ENCODE assay signal across 26 cellular contexts in genomic region chr16:1109648-1110047, GRCh38. TPM values are rescaled to one million over a fixed set of nuclear protein-coding genes. Genes with fewer than 3 reads are reported as not detected.
"Had no signal": no experiment of that assay in that cellular context is flagged by ENCODE, and none has a peak within 500 bp of the region (broad histone marks: within the 10 kb centered on the region; RNA-seq: fewer than 3 reads in every experiment).

No MANE protein-coding gene starts in this region.

- H3K4me3 ChIP-seq: heart left ventricle, left ventricle myocardium inferior, lower lobe of right lung, psoas muscle, skin epidermis, testis, transverse colon had no signal

- H3K9me3 Mint-ChIP-seq: mesothelial cell of epicardium; natural killer cell treated with Interleukin-12 subunit alpha and Interleukin-12 subunit beta and Interleukin-15 and Interleukin-18, amount 100 ng/mL, for 72 hours; stimulated activated naive CD8-positive, alpha-beta T cell treated with anti-CD3 and anti-CD28 coated beads, Interleukin-15, amount 100 ng/mL, for 72 hours had no signal

- H3K4me1 Mint-ChIP-seq: stimulated activated naive CD8-positive, alpha-beta T cell treated with anti-CD3 and anti-CD28 coated beads, Interleukin-15, amount 100 ng/mL, for 72 hours had no signal

- DNase-seq: effector memory CD4-positive, alpha-beta T cell; hippocampal formation; lower lobe of right lung; stimulated activated CD4-positive, alpha-beta T cell treated with anti-CD3 and anti-CD28 coated beads, Interleukin-2, amount 100 ng/mL, for 24 hours; stimulated activated CD4-positive, alpha-beta T cell treated with anti-CD3 and anti-CD28 coated beads, Interleukin-4, amount 100 ng/mL, for 4 hours; stimulated activated naive B cell treated with anti-CD40 and anti-IgM and Interleukin-4, amounts not matched to agents 10 μg/mL and 1 μg/mL and 100 μg/mL, for 72 hours; stimulated activated naive CD8-positive, alpha-beta T cell treated with anti-CD3 and anti-CD28 coated beads, Interleukin-15, amount 100 ng/mL, for 72 hours had no signal

- H3K27ac ChIP-seq: heart left ventricle, left ventricle myocardium inferior, lower lobe of right lung, parathyroid adenoma, psoas muscle, skin epidermis, testis, transverse colon had no signal

- H3K36me3 Mint-ChIP-seq: mesothelial cell of epicardium; natural killer cell treated with Interleukin-12 subunit alpha and Interleukin-12 subunit beta and Interleukin-15 and Interleukin-18, amount 100 ng/mL, for 72 hours; stimulated activated naive B cell treated with anti-CD40 and anti-IgM and Interleukin-4, amounts not matched to agents 10 μg/mL and 1 μg/mL and 100 μg/mL, for 72 hours had no signal

- H3K27ac Mint-ChIP-seq: memory B cell; mesothelial cell of epicardium; natural killer cell treated with Interleukin-12 subunit alpha and Interleukin-12 subunit beta and Interleukin-15 and Interleukin-18, amount 100 ng/mL, for 72 hours; stimulated activated naive B cell treated with anti-CD40 and anti-IgM and Interleukin-4, amounts not matched to agents 10 μg/mL and 1 μg/mL and 100 μg/mL, for 72 hours; stimulated activated naive CD8-positive, alpha-beta T cell treated with anti-CD3 and anti-CD28 coated beads, Interleukin-15, amount 100 ng/mL, for 72 hours had no signal

- H3K4me1 ChIP-seq: heart left ventricle, left ventricle myocardium inferior, lower lobe of right lung, parathyroid adenoma, psoas muscle, testis had no signal

- H3K36me3 ChIP-seq: heart left ventricle, left ventricle myocardium inferior, lower lobe of right lung, transverse colon had no signal

- H3K27me3 ChIP-seq: testis had no signal

- H3K9me3 ChIP-seq: heart left ventricle, left ventricle myocardium inferior, lower lobe of right lung, psoas muscle, testis, transverse colon had no signal

- H3K4me3 Mint-ChIP-seq: memory B cell; mesothelial cell of epicardium; natural killer cell treated with Interleukin-12 subunit alpha and Interleukin-12 subunit beta and Interleukin-15 and Interleukin-18, amount 100 ng/mL, for 72 hours; stimulated activated naive B cell treated with anti-CD40 and anti-IgM and Interleukin-4, amounts not matched to agents 10 μg/mL and 1 μg/mL and 100 μg/mL, for 72 hours; stimulated activated naive CD8-positive, alpha-beta T cell treated with anti-CD3 and anti-CD28 coated beads, Interleukin-15, amount 100 ng/mL, for 72 hours had no signal

RNA-seq across cellular contexts. Expression of gene C1QTNF8, which starts 13.6 kb away (rescaled TPM):
- total RNA-seq: esophagus mucosa; fibroblast of lung; frontal cortex; glomerular endothelial cell; heart left ventricle; kidney epithelial cell; left ventricle myocardium inferior; lower lobe of right lung; mesothelial cell of epicardium; natural killer cell treated with Interleukin-12 subunit alpha and Interleukin-12 subunit beta and Interleukin-15 and Interleukin-18, amount 100 ng/mL, for 72 hours; omental fat pad; psoas muscle; sciatic nerve; subcutaneous adipose tissue; transverse colon; ureter had no signal

RNA-seq across cellular contexts. Expression of gene SSTR5, which starts 37.1 kb away (rescaled TPM):
- total RNA-seq: esophagus mucosa; fibroblast of lung; frontal cortex; glomerular endothelial cell; kidney epithelial cell; lower lobe of right lung; mesothelial cell of epicardium; natural killer cell treated with Interleukin-12 subunit alpha and Interleukin-12 subunit beta and Interleukin-15 and Interleukin-18, amount 100 ng/mL, for 72 hours; sciatic nerve; subcutaneous adipose tissue; transverse colon had no signal
